Comparison of ENCODE assay signal across 23 cellular contexts in genomic region chr4:11813951-11814446, GRCh38.
DNase-seq lines count a peak whose midpoint lies in the region; TF ChIP-seq lines count a peak whose summit lies in the region.
"Had no signal": no experiment of that assay in that cellular context is flagged by ENCODE, and none has a peak within 500 bp of the region (broad histone marks: within the 10 kb centered on the region; RNA-seq: fewer than 3 reads in every experiment).

No MANE protein-coding gene starts in this region.

- H3K36me3 Mint-ChIP-seq in endodermal cell (ENCODE audit: low read depth): no peaks in the 10 kb centered on the region
- H3K36me3 Mint-ChIP-seq: CD8-positive, alpha-beta T cell had no signal

- peaks cover 2% of the 10 kb centered on the region for H3K4me1 Mint-ChIP-seq in endodermal cell
- H3K4me1 Mint-ChIP-seq: B cell had no signal

- H3K36me3 ChIP-seq in endodermal cell (ENCODE audit: control insufficient read depth, insufficient read depth, low read length) (no peaks in the 10 kb centered on the region), neural cell (ENCODE audit: insufficient read depth, low read length) (no peaks in the 10 kb centered on the region), smooth muscle cell (ENCODE audit: low read depth) (no peaks in the 10 kb centered on the region)
- H3K36me3 ChIP-seq: BLaER1 treated with 17β-estradiol and CSF1 and Interleukin-3, amounts not matched to agents 10 nM and 100 nM had no signal

- no peaks in the 10 kb centered on the region for H3K79me2 ChIP-seq in neural cell (replicated peaks; ENCODE audit: insufficient read depth, low read length)
- H3K79me2 ChIP-seq in smooth muscle cell (ENCODE audit: low read depth): no peaks in the 10 kb centered on the region

- TF ChIP-seq RAD21 in neural cell (conservative IDR thresholded peaks at IDR 0.05): no peak

- H3K27ac ChIP-seq in endodermal cell (ENCODE audit: low read depth, low read length) (peak overlapping the region; percentile 81), neural cell (ENCODE audit: low read length) (no peak overlapping the region), smooth muscle cell (ENCODE audit: low read depth) (no peak overlapping the region)
- H3K27ac ChIP-seq: 22Rv1; A549; BLaER1 treated with 17β-estradiol and CSF1 and Interleukin-3, amounts not matched to agents 10 nM and 100 nM; C4-2B had no signal

- DNase-seq in NCI-H526 (lab: John Stamatoyannopoulos, UW) (peak; percentile 57 to 59), dermis blood vessel endothelial cell (peak; percentile 8), endodermal cell (no peak), smooth muscle cell (lab: John Stamatoyannopoulos, UW; ENCODE audit: unreplicated experiment) (no peak), NCI-H1092 (lab: John Stamatoyannopoulos, UW) (no peak), NCI-H1694 treated with DMSO at 0.1 percent for 48 hours (lab: John Stamatoyannopoulos, UW) (no peak)
- DNase-seq: AML-193; CD4-positive, alpha-beta T cell; CD8-positive, alpha-beta T cell; DMS 273 treated with DMSO at 0.1 percent for 48 hours; DMS153; DMS53; DMS79; DND-41; EL; GDM1 had no signal

- peak; percentile 78 for TF ChIP-seq EP300 in neural cell (conservative IDR thresholded peaks at IDR 0.05; ENCODE audit: poor library complexity, severe bottlenecking)

- H3K4me3 ChIP-seq in endodermal cell (ENCODE audit: low read length) (no peak overlapping the region), neural cell (ENCODE audit: low read length) (no peak overlapping the region), smooth muscle cell (no peak overlapping the region)
- H3K4me3 ChIP-seq: A549; BLaER1 treated with 17β-estradiol and CSF1 and Interleukin-3, amounts not matched to agents 10 nM and 100 nM; GM12878 had no signal

- H2AFZ ChIP-seq in neural cell (ENCODE audit: low read depth, low read length): no peak overlapping the region
- no peak overlapping the region for H2AFZ ChIP-seq in smooth muscle cell (ENCODE audit: low read depth)

- TF ChIP-seq CTCF in endodermal cell (conservative IDR thresholded peaks at IDR 0.05) (no peak), neural cell (IDR thresholded peaks at IDR 0.05; ENCODE audit: poor library complexity, severe bottlenecking) (no peak), smooth muscle cell (IDR thresholded peaks at IDR 0.05; ENCODE audit: borderline replicate concordance, insufficient read depth, poor library complexity, severe bottlenecking) (no peak)

- H3K4me2 ChIP-seq in neural cell (ENCODE audit: low read length): peak overlapping the region; percentile 11
- no peak overlapping the region for H3K4me2 ChIP-seq in smooth muscle cell
- H3K4me2 ChIP-seq: A549; BLaER1 treated with 17β-estradiol and CSF1 and Interleukin-3, amounts not matched to agents 10 nM and 100 nM had no signal

- H3K27me3 Mint-ChIP-seq in endodermal cell (ENCODE audit: insufficient read depth): no peaks in the 10 kb centered on the region
- H3K27me3 Mint-ChIP-seq: B cell; CD4-positive, alpha-beta T cell had no signal

- H3K4me3 Mint-ChIP-seq in endodermal cell: no peak overlapping the region
- H3K4me3 Mint-ChIP-seq: B cell; CD4-positive, alpha-beta T cell; CD8-positive, alpha-beta T cell had no signal

- H4K20me1 ChIP-seq in neural cell (ENCODE audit: insufficient read depth) (no peaks in the 10 kb centered on the region), smooth muscle cell (ENCODE audit: low read depth) (no peaks in the 10 kb centered on the region)
- H4K20me1 ChIP-seq: BLaER1 treated with 17β-estradiol and CSF1 and Interleukin-3, amounts not matched to agents 10 nM and 100 nM had no signal

- no peak overlapping the region for H3K9ac ChIP-seq in endodermal cell (ENCODE audit: extremely low read depth, low read length, poor library complexity, severe bottlenecking)
- no peak overlapping the region for H3K9ac ChIP-seq in neural cell (ENCODE audit: low read length)
- no peak overlapping the region for H3K9ac ChIP-seq in smooth muscle cell (ENCODE audit: low read depth)
- H3K9ac ChIP-seq: BLaER1 treated with 17β-estradiol and CSF1 and Interleukin-3, amounts not matched to agents 10 nM and 100 nM had no signal

- no peak overlapping the region for H3K27ac Mint-ChIP-seq in endodermal cell
- H3K27ac Mint-ChIP-seq: B cell; CD4-positive, alpha-beta T cell; CD8-positive, alpha-beta T cell had no signal

- no peaks in the 10 kb centered on the region for H3K9me2 ChIP-seq in neural cell (ENCODE audit: insufficient read depth, low read length)

- H3K27me3 ChIP-seq in endodermal cell (ENCODE audit: control insufficient read depth, insufficient read depth, low read length, poor library complexity, severe bottlenecking) (no peaks in the 10 kb centered on the region), neural cell (ENCODE audit: insufficient read depth, low read depth, low read length) (no peaks in the 10 kb centered on the region), smooth muscle cell (ENCODE audit: low read depth) (no peaks in the 10 kb centered on the region)
- H3K27me3 ChIP-seq: BLaER1 treated with 17β-estradiol and CSF1 and Interleukin-3, amounts not matched to agents 10 nM and 100 nM had no signal

- H3K9me3 Mint-ChIP-seq in endodermal cell: peaks cover 3% of the 10 kb centered on the region
- H3K9me3 Mint-ChIP-seq: CD4-positive, alpha-beta T cell; CD8-positive, alpha-beta T cell had no signal

- 97% methylated on average over 1 of the region's 1 CpG; no CpG with 5 or more reads in 1 of the 2 experiments for WGBS in endodermal cell (ENCODE audit: insufficient coverage in 1 of 2, insufficient read length in 1 of 2), 2 experiments
- WGBS in smooth muscle cell (ENCODE audit: low lambda C conversion rate): 70% methylated on average over 1 of the region's 1 CpG

- H3K4me1 ChIP-seq in endodermal cell (ENCODE audit: control insufficient read depth, insufficient read depth, low read length) (no peaks in the 10 kb centered on the region), smooth muscle cell (ENCODE audit: low read depth) (no peaks in the 10 kb centered on the region)
- H3K4me1 ChIP-seq: A549; BLaER1 treated with 17β-estradiol and CSF1 and Interleukin-3, amounts not matched to agents 10 nM and 100 nM had no signal

- H3K9me3 ChIP-seq in endodermal cell (ENCODE audit: control insufficient read depth, low read length) (peaks cover 7% of the 10 kb centered on the region), neural cell (ENCODE audit: low read length) (no peaks in the 10 kb centered on the region), smooth muscle cell (replicated peaks; ENCODE audit: low read depth) (no peaks in the 10 kb centered on the region)
- H3K9me3 ChIP-seq: A549; BLaER1 treated with 17β-estradiol and CSF1 and Interleukin-3, amounts not matched to agents 10 nM and 100 nM had no signal

- no peaks in the 10 kb centered on the region for H3F3A ChIP-seq in neural cell (ENCODE audit: insufficient read depth, low read length, poor library complexity, severe bottlenecking)
- no peaks in the 10 kb centered on the region for H3F3A ChIP-seq in smooth muscle cell (ENCODE audit: low read depth)

TF ChIP-seq in neural cell, 6 proteins besides CTCF, POLR2A, EP300 and RAD21:
- peak; percentile 68 for TF ChIP-seq POLR2AphosphoS5 (IDR thresholded peaks at IDR 0.05)
- TF ChIP-seq SMC3 (conservative IDR thresholded peaks at IDR 0.05; ENCODE audit: poor library complexity): no peak
TF ChIP-seq in neural cell: peak in this region for 1.

Comparison
In these comparisons a context has a peak if more than half of its experiments do, and no peak if none do; other contexts are left out.
1. DNase-seq: peak in NCI-H526 (2 of 2) and dermis blood vessel endothelial cell (single experiment); none in endodermal cell (single experiment), smooth muscle cell (single experiment), NCI-H1092 (single experiment) and NCI-H1694 treated with DMSO at 0.1 percent for 48 hours (single experiment).